13 cellular contexts compared by ENCODE assay signal in genomic region chrX:1164322-1165288, GRCh38. TPM values are rescaled to one million over a fixed set of nuclear protein-coding genes. Genes with fewer than 3 reads are reported as not detected.
DNase-seq lines count a peak whose midpoint lies in the region; ATAC-seq and TF ChIP-seq lines count a peak whose summit lies in the region.
"Had no signal": no experiment of that assay in that cellular context is flagged by ENCODE, and none has a peak within 500 bp of the region (broad histone marks: within the 10 kb centered on the region; RNA-seq: fewer than 3 reads in every experiment).

No MANE protein-coding gene starts in this region.

- BruUV-seq in A673 (replicated peaks; lab: Mats Ljungman, UMichigan): no TSS peak

- H3K4me3 ChIP-seq in A673 (ENCODE audit: low read depth, low read length, poor library complexity, severe bottlenecking) (no peak overlapping the region), SJSA1 (no peak overlapping the region)
- H3K4me3 ChIP-seq: gastrocnemius medialis, tibial artery had no signal

- no peaks in the 10 kb centered on the region for H3K4me1 ChIP-seq in A673 (ENCODE audit: insufficient read depth, low read length, poor library complexity, severe bottlenecking)
- no peaks in the 10 kb centered on the region for H3K4me1 ChIP-seq in SJSA1 (replicated peaks)
- H3K4me1 ChIP-seq: gastrocnemius medialis had no signal

- DNase-seq in A673 (ENCODE audit: low spot score): peak; percentile 19
- DNase-seq in ELF-1 (ENCODE audit: low read depth, low spot score): peak; percentile 83
- DNase-seq in SJSA1 (ENCODE audit: low read depth in 1 of 2, low spot score in 2 of 2): peak; percentile 10 to 22
- peak; percentile 33 for DNase-seq in iPS-NIHi7 (ENCODE audit: extremely low spot score)
- DNase-seq in hippocampal formation (lab: John Stamatoyannopoulos, UW): no peak
- no peak for DNase-seq in HPDE6-E6E7 (ENCODE audit: extremely low spot score)
- DNase-seq: activated effector memory CD4-positive, alpha-beta T cell treated with anti-CD3 and anti-CD28 coated beads, Interleukin-2, amount 50 U/mL, for 16 hours; gastrocnemius medialis; mesendoderm had no signal

- peaks cover 13% of the 10 kb centered on the region for H3K9me3 ChIP-seq in A673 (ENCODE audit: low read depth, low read length, poor library complexity, severe bottlenecking)
- H3K9me3 ChIP-seq in SJSA1 (replicated peaks): no peaks in the 10 kb centered on the region; the same call in none of the 2 replicates
- H3K9me3 ChIP-seq: gastrocnemius medialis, tibial artery had no signal

- H3K27ac ChIP-seq in A673 (ENCODE audit: low read depth, low read length, poor library complexity, severe bottlenecking) (no peak overlapping the region), SJSA1 (no peak overlapping the region)
- H3K27ac ChIP-seq: gastrocnemius medialis, tibial artery, VCaP had no signal

- no peak for ATAC-seq in GM21825 (IDR thresholded peaks at IDR 0.05; ENCODE audit: unreplicated experiment)
- ATAC-seq in GM19324 (IDR thresholded peaks at IDR 0.05; ENCODE audit: low FRiP score, unreplicated experiment): no peak
- ATAC-seq: gastrocnemius medialis had no signal

- POLR2A ChIA-PET in A673 (lab: Charles Lee; ENCODE audit: low non-redundant PET): no interaction called here

- H3K27me3 ChIP-seq in A673 (replicated peaks; ENCODE audit: insufficient read depth, low read depth, low read length, poor library complexity): no peaks in the 10 kb centered on the region
- H3K27me3 ChIP-seq in SJSA1 (replicated peaks): no peaks in the 10 kb centered on the region

- no peak for TF ChIP-seq CTCF in A673 (conservative IDR thresholded peaks at IDR 0.05; ENCODE audit: low read depth, low read length)

- intact Hi-C loops in A673 (cut with micrococcal nuclease; ENCODE audit: unreplicated experiment): no loop called here

- CTCF ChIA-PET in A673 (lab: Charles Lee): no interaction called here

- no peaks in the 10 kb centered on the region for H3K36me3 ChIP-seq in A673 (ENCODE audit: insufficient read depth, low read length, poor library complexity, severe bottlenecking)
- H3K36me3 ChIP-seq in SJSA1: no peaks in the 10 kb centered on the region
- H3K36me3 ChIP-seq: gastrocnemius medialis, tibial artery had no signal

RNA-seq across cellular contexts. Expression of gene CRLF2, which starts 47.8 kb away (rescaled TPM):
- not detected in 2 replicates for total RNA-seq in A673 (2021)
- not detected in 2 replicates for total RNA-seq in SJSA1 (2014; rRNA removed; shearing (Covaris generic))
- total RNA-seq: gastrocnemius medialis had no signal

Comparison
In these comparisons a context has a peak if more than half of its experiments do, and no peak if none do; other contexts are left out.
1. DNase-seq: peak in A673 (single experiment), ELF-1 (single experiment), SJSA1 (2 of 2) and iPS-NIHi7 (single experiment); none in hippocampal formation (0 of 2) and HPDE6-E6E7 (single experiment).